ENCODE assay signal across 1 cellular context in the genomic region with DNA sequence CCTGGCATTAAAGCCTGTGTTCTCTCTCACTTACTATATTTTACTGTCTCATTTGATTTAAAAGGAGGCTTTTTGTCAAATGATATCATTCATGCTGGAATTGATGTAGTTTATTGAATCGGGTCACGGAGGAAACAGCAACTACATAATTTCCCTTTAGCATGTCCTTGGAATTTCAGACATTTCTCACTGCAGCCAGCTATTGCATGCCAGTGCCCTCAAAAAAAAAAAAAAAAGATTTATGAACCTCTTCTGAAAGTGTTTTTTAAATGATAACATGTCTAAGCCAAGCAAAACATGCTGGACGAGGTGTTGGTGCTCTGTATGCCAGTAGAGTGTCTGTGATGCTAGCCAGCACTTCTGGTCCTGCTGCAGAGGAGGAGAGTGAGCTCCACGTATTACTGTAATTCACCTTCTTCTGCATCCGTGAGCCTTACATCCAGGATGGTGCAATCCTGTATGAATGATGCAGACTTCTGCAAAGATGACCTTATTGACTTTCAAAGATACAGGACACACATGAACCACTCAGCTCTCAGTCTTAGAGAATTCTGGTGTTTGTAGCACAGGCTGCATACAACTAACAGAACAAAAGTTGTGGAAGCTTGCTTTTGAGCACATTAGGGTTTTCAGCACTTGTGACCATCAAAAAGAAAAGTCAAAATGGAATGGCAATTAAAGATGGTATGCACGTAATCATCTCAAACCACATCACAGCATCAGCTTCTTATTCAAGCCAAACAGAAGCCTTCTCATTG.
TF ChIP-seq lines count a peak whose summit lies in the region.

No MANE protein-coding gene starts in this region.

TF ChIP-seq in SK-N-SH treated with all-trans-retinoic acid at 6 μM for 48 hours, 23 proteins besides CTCF, POLR2A, EP300 and RAD21 (continued from another document):
- no peak for TF ChIP-seq ESRRG (CRISPR knock-in tag; IDR thresholded peaks at IDR 0.05)
